ENCODE assay signal across 12 cellular contexts in genomic region chr3:149375164-149375823, GRCh38. TPM values are rescaled to one million over a fixed set of nuclear protein-coding genes. Genes with fewer than 3 reads are reported as not detected.
DNase-seq lines count a peak whose midpoint lies in the region; ATAC-seq and TF ChIP-seq lines count a peak whose summit lies in the region.
"Had no signal": no experiment of that assay in that cellular context is flagged by ENCODE, and none has a peak within 500 bp of the region (broad histone marks: within the 10 kb centered on the region; RNA-seq: fewer than 3 reads in every experiment).

No MANE protein-coding gene starts in this region.

- H3K27ac ChIP-seq in GM23338 (ENCODE audit: low read depth): no peak overlapping the region
- peak overlapping the region in 15 of 21 experiments; percentile 31 to 89 (median 82) for H3K27ac ChIP-seq in skin epidermis
- no peak overlapping the region for H3K27ac ChIP-seq in CD4-positive, alpha-beta T cell (ENCODE audit: low read depth, low read length)

- H3K36me3 ChIP-seq in GM23338 (ENCODE audit: insufficient read depth): no peaks in the 10 kb centered on the region
- H3K36me3 ChIP-seq in kidney epithelial cell (ENCODE audit: control insufficient read depth, insufficient read depth, low read length): peaks cover 1% of the 10 kb centered on the region
- H3K36me3 ChIP-seq: gastroesophageal sphincter had no signal

- H3K27ac Mint-ChIP-seq in GM23338: no peak overlapping the region
- H3K27ac Mint-ChIP-seq in CD4-positive, alpha-beta T cell: no peak overlapping the region

- no peaks in the 10 kb centered on the region for H3K9me3 ChIP-seq in CD4-positive, alpha-beta T cell (ENCODE audit: control insufficient read depth, low read length)
- H3K9me3 ChIP-seq: gastroesophageal sphincter had no signal

- H3K9me3 Mint-ChIP-seq in GM23338: peaks cover 19% of the 10 kb centered on the region
- H3K9me3 Mint-ChIP-seq in CD4-positive, alpha-beta T cell: no peaks in the 10 kb centered on the region

- H3K4me1 ChIP-seq in GM23338 (ENCODE audit: insufficient read depth): peaks cover 25% of the 10 kb centered on the region

- no peaks in the 10 kb centered on the region for H3K79me2 ChIP-seq in GM23338 (replicated peaks; ENCODE audit: insufficient read depth)

- no peak overlapping the region for H3K4me3 ChIP-seq in GM23338
- peak overlapping the region; percentile 46 for H3K4me3 ChIP-seq in astrocyte of the cerebellum (ENCODE audit: low read depth, low read length)
- peak overlapping the region; percentile 75 for H3K4me3 ChIP-seq in kidney epithelial cell (ENCODE audit: low read depth, low read length)
- H3K4me3 ChIP-seq in skin epidermis: peak overlapping the region in 6 of 7 experiments; percentile 30 to 48 (median 34)

- H3K27me3 Mint-ChIP-seq in GM23338 (ENCODE audit: insufficient read depth, low read depth, poor library complexity): peaks cover 2% of the 10 kb centered on the region
- peaks cover 11% of the 10 kb centered on the region for H3K27me3 Mint-ChIP-seq in CD4-positive, alpha-beta T cell

- no peak overlapping the region for H3K4me2 ChIP-seq in GM23338

- peak overlapping the region; percentile 30; the same call in 1 of the 2 replicates for H2AFZ ChIP-seq in GM23338

- H3K36me3 Mint-ChIP-seq in GM23338 (ENCODE audit: low read depth): peaks cover 14% of the 10 kb centered on the region
- no peaks in the 10 kb centered on the region for H3K36me3 Mint-ChIP-seq in CD4-positive, alpha-beta T cell (ENCODE audit: low read depth)

- H3K9me2 ChIP-seq in GM23338 (ENCODE audit: insufficient read depth): no peaks in the 10 kb centered on the region

- CTCF ChIA-PET in CD4-positive, alpha-beta T cell (lab: Charles Lee): no interaction called here

- POLR2A ChIA-PET in CD4-positive, alpha-beta T cell (lab: Charles Lee): no interaction called here

- no peak for TF ChIP-seq CTCF in GM23338 (conservative IDR thresholded peaks at IDR 0.05; ENCODE audit: low read depth in 2 of 2)
- TF ChIP-seq CTCF in astrocyte of the cerebellum (IDR thresholded peaks at IDR 0.05; ENCODE audit: low read depth, low read length, missing control alignments): no peak
- TF ChIP-seq CTCF in kidney epithelial cell (IDR thresholded peaks at IDR 0.05; ENCODE audit: insufficient read depth, low read length, poor library complexity, severe bottlenecking): no peak
- TF ChIP-seq CTCF in CD4-positive, alpha-beta T cell (IDR thresholded peaks at IDR 0.05): no peak

- DNase-seq in GM23338 (ENCODE audit: low spot score) (no peak), astrocyte of the cerebellum (ENCODE audit: low read depth) (no peak), kidney epithelial cell (ENCODE audit: low read depth) (no peak)
- no peak for DNase-seq in CD4-positive, alpha-beta T cell
- DNase-seq: NCI-H524; stimulated activated naive CD8-positive, alpha-beta T cell treated with anti-CD3 and anti-CD28 coated beads, Interleukin-15, Interleukin-2, amounts not matched to agents 100 U/mL and 50 U/mL, for 24 hours had no signal

- ATAC-seq in GM23338 (no peak), GM19324 (IDR thresholded peaks at IDR 0.05; ENCODE audit: low FRiP score, unreplicated experiment) (no peak), GM21360 (IDR thresholded peaks at IDR 0.05; ENCODE audit: unreplicated experiment) (no peak), GM21717 (IDR thresholded peaks at IDR 0.05; ENCODE audit: unreplicated experiment) (no peak)
- ATAC-seq in CD4-positive, alpha-beta T cell (ENCODE audit: poor library complexity): no peak
- ATAC-seq: gastroesophageal sphincter; stimulated activated naive CD8-positive, alpha-beta T cell treated with anti-CD3 and anti-CD28 coated beads, Interleukin-15, Interleukin-2, amounts not matched to agents 100 U/mL and 50 U/mL, for 24 hours had no signal

- H3F3A ChIP-seq in GM23338 (replicated peaks; ENCODE audit: low read depth): no peaks in the 10 kb centered on the region

- no peaks in the 10 kb centered on the region for H3K27me3 ChIP-seq in GM23338 (ENCODE audit: insufficient read depth)
- H3K27me3 ChIP-seq in kidney epithelial cell (ENCODE audit: control insufficient read depth, insufficient read depth, low read length): no peaks in the 10 kb centered on the region
- H3K27me3 ChIP-seq in CD4-positive, alpha-beta T cell (ENCODE audit: control insufficient read depth, insufficient read depth, low read length): peaks cover 4% of the 10 kb centered on the region
- H3K27me3 ChIP-seq: gastroesophageal sphincter had no signal

- in situ Hi-C loops in astrocyte of the cerebellum (cut with HindIII; ENCODE audit: low sequenced_read_pairs): no loop called here

- no peaks in the 10 kb centered on the region for H4K20me1 ChIP-seq in GM23338 (replicated peaks; ENCODE audit: insufficient read depth)

- no peak overlapping the region for H3K4me3 Mint-ChIP-seq in GM23338
- no peak overlapping the region for H3K4me3 Mint-ChIP-seq in CD4-positive, alpha-beta T cell

- intact Hi-C loops in CD4-positive, alpha-beta T cell (cut with DNase I, micrococcal nuclease): no loop called here

- peaks cover 34% of the 10 kb centered on the region for H3K4me1 Mint-ChIP-seq in GM23338
- H3K4me1 Mint-ChIP-seq in CD4-positive, alpha-beta T cell (ENCODE audit: low read depth): no peaks in the 10 kb centered on the region

TF ChIP-seq in GM23338, 12 proteins besides CTCF, POLR2A, EP300 and RAD21:
- TF ChIP-seq STAT1 (IDR thresholded peaks at IDR 0.05; ENCODE audit: unreplicated experiment): no peak

RNA-seq across cellular contexts. Expression of gene TM4SF1, which starts 2.2 kb away (rescaled TPM):
- 0.10 TPM in 1 of 2 replicates, not detected in the other for total RNA-seq in GM23338 (2014; rRNA removed; shearing (Covaris generic))
- polyA plus RNA-seq in GM23338 (2016; fragmentation: Nextera tagmentation; extraction: Ambion mirVana): 0.49 and 0.74 TPM in 2 replicates
- 43.0 and 43.2 TPM in 2 replicates for total RNA-seq in kidney epithelial cell
- not detected for total RNA-seq in CD4-positive, alpha-beta T cell
- total RNA-seq: activated CD8-positive, alpha-beta memory T cell treated with anti-CD3 and anti-CD28 coated beads for 36 hours had no signal

RNA-seq across cellular contexts. Expression of gene TM4SF18, which starts 41.9 kb away (rescaled TPM):
- total RNA-seq in GM23338 (2014; rRNA removed; shearing (Covaris generic)): 1.0 and 1.6 TPM in 2 replicates
- polyA plus RNA-seq in GM23338 (2016; fragmentation: Nextera tagmentation; extraction: Ambion mirVana): 1.4 and 2.0 TPM in 2 replicates
- 0.21 TPM in 1 of 2 replicates, not detected in the other for total RNA-seq in kidney epithelial cell
- not detected for total RNA-seq in CD4-positive, alpha-beta T cell
- total RNA-seq: activated CD8-positive, alpha-beta memory T cell treated with anti-CD3 and anti-CD28 coated beads for 36 hours had no signal

Comparison
In these comparisons a context has a peak if more than half of its experiments do, and no peak if none do; other contexts are left out.
1. H3K27ac ChIP-seq: peak in skin epidermis (15 of 21); none in GM23338 (single experiment) and CD4-positive, alpha-beta T cell (single experiment).
2. RNA of gene TM4SF1, which starts 2.2 kb away (total RNA-seq): 43.0 to 43.2 TPM in kidney epithelial cell; 0.10 TPM in GM23338 and not detected in CD4-positive, alpha-beta T cell; every median in the first group is over 10 times any median in the second.